In the genomic region with DNA sequence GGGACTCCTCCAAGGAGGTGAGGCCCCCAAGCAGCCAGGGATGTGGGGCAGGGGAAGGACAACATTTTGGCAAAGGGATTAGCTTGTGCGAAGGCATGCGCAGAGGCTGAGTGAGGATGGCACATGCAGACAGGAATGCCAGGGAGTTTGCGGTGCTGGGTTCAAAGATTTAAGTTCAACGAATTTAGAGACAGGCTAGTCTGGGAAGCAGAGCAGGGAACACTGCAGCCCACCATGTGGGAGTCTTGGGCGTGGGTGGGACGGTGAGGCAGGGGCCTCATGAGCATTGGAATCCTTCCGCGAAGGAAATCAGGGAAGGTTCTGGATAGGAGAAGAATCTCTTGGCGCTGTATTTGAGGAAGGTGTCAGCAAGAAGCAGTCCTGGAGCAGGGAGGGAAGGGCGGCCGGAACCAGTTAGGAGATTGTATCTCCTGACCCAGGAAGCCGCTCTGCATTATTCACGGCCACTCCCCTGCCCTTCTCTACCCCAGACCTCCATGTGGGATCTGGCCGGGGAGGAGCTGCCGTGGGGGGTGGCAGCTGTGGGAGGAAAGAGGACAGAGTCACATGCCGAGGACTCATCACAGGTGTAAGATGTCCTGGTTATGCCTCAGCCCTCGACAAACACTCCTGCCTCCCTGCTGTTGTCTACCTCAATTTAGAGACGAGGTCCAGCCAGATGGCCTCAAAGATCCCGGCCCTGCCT, we compare ENCODE assay signal across 23 cellular contexts.
DNase-seq lines count a peak whose midpoint lies in the region; ATAC-seq and TF ChIP-seq lines count a peak whose summit lies in the region.
"Had no signal": no experiment of that assay in that cellular context is flagged by ENCODE, and none has a peak within 500 bp of the region (broad histone marks: within the 10 kb centered on the region; RNA-seq: fewer than 3 reads in every experiment).

No MANE protein-coding gene starts in this region.

- H3K4me3 ChIP-seq in breast epithelium (no peak overlapping the region), mammary epithelial cell (replicated peaks in 1 of 3; ENCODE audit: insufficient read depth in 1 of 3, low read depth in 2 of 3, low read length in 3 of 3) (no peak overlapping the region)
- H3K4me3 ChIP-seq: stomach had no signal

- H3K27ac ChIP-seq in breast epithelium (peak overlapping the region; percentile 16 to 55), mammary epithelial cell (ENCODE audit: insufficient read depth, low read depth, low read length) (no peak overlapping the region)
- H3K27ac ChIP-seq: stomach had no signal

- H3K27me3 Mint-ChIP-seq in glutamatergic neuron (ENCODE audit: unreplicated experiment) (peaks cover 12% of the 10 kb centered on the region), nephron progenitor cell (ENCODE audit: low read depth, poor library complexity) (peaks cover 16% of the 10 kb centered on the region)

- H3K9me3 ChIP-seq in breast epithelium: no peaks in the 10 kb centered on the region
- no peaks in the 10 kb centered on the region for H3K9me3 ChIP-seq in mammary epithelial cell (replicated peaks; ENCODE audit: insufficient read depth, low read length)
- H3K9me3 ChIP-seq: Caco-2, stomach had no signal

- peak overlapping the region; percentile 43 for H3K27ac Mint-ChIP-seq in glutamatergic neuron (ENCODE audit: unreplicated experiment)
- H3K27ac Mint-ChIP-seq in nephron progenitor cell: peak overlapping the region; percentile 19
- H3K27ac Mint-ChIP-seq: activated CD4-positive, alpha-beta T cell treated with anti-CD3 and anti-CD28 coated beads, Interleukin-2, amount 10 ng/mL, durations not matched to agents 24 days and 14 days; B cell; HFFc6 had no signal

- BruUV-seq in mammary epithelial cell (replicated peaks; lab: Mats Ljungman, UMichigan): no TSS peak

- H3K36me3 Mint-ChIP-seq in glutamatergic neuron (ENCODE audit: unreplicated experiment) (no peaks in the 10 kb centered on the region), nephron progenitor cell (ENCODE audit: low read depth) (no peaks in the 10 kb centered on the region)
- H3K36me3 Mint-ChIP-seq: brain; naive thymus-derived CD4-positive, alpha-beta T cell had no signal

- H3K4me3 Mint-ChIP-seq in glutamatergic neuron (ENCODE audit: unreplicated experiment): no peak overlapping the region
- H3K4me3 Mint-ChIP-seq in nephron progenitor cell: peak overlapping the region; percentile 20
- H3K4me3 Mint-ChIP-seq: activated CD4-positive, alpha-beta T cell treated with anti-CD3 and anti-CD28 coated beads, Interleukin-2, amount 10 ng/mL, durations not matched to agents 24 days and 14 days; B cell; brain; HFFc6; naive thymus-derived CD4-positive, alpha-beta T cell had no signal

- no peaks in the 10 kb centered on the region for H4K20me1 ChIP-seq in mammary epithelial cell (ENCODE audit: insufficient read depth, low read length)

- no peak for TF ChIP-seq POLR2A in breast epithelium (IDR thresholded peaks at IDR 0.05)

- no peak overlapping the region for H3K4me2 ChIP-seq in mammary epithelial cell (ENCODE audit: insufficient read depth, low read depth, low read length)

- TF ChIP-seq CTCF in breast epithelium (IDR thresholded peaks at IDR 0.05) (no peak), mammary epithelial cell (conservative IDR thresholded peaks at IDR 0.05 in 1 of 2, IDR thresholded peaks at IDR 0.05 in 1 of 2; ENCODE audit: extremely low read depth in 1 of 2, insufficient read depth in 1 of 2, low read depth in 1 of 2, low read length in 2 of 2) (no peak), glutamatergic neuron (IDR thresholded peaks at IDR 0.05; ENCODE audit: partially characterized antibody, unreplicated experiment) (no peak), nephron progenitor cell (IDR thresholded peaks at IDR 0.05) (no peak)

- no peak for ATAC-seq in GM21825 (IDR thresholded peaks at IDR 0.05; ENCODE audit: unreplicated experiment)
- ATAC-seq: naive thymus-derived CD4-positive, alpha-beta T cell had no signal

- no peaks in the 10 kb centered on the region for H3K4me1 ChIP-seq in breast epithelium
- peaks cover 19% of the 10 kb centered on the region for H3K4me1 ChIP-seq in mammary epithelial cell (ENCODE audit: insufficient read depth, low read length)
- H3K4me1 ChIP-seq: Caco-2 had no signal

- DNase-seq in breast epithelium (ENCODE audit: low spot score in 2 of 2): no peak
- no peak for DNase-seq in mammary epithelial cell
- no peak for DNase-seq in glutamatergic neuron
- no peak for DNase-seq in nephron progenitor cell
- no peak for DNase-seq in HPDE6-E6E7 (ENCODE audit: extremely low spot score)
- DNase-seq in NCI-H2196 (lab: John Stamatoyannopoulos, UW; ENCODE audit: unreplicated experiment): no peak
- no peak for DNase-seq in hippocampal formation (lab: John Stamatoyannopoulos, UW)
- DNase-seq: activated CD4-positive, alpha-beta T cell treated with anti-CD3 and anti-CD28 coated beads, Interleukin-2, amount 10 ng/mL, durations not matched to agents 24 days and 14 days; activated CD8-positive, alpha-beta memory T cell treated with anti-CD3 and anti-CD28 coated beads, Interleukin-2, amount 50 U/mL, for 4 hours; activated gamma-delta T cell; Caco-2; cortex of kidney; head of caudate nucleus; HFFc6; naive thymus-derived CD4-positive, alpha-beta T cell; NCI-H1105; NCI-H526; stimulated activated CD4-positive, alpha-beta T cell treated with anti-CD3 and anti-CD28 coated beads, Interleukin-4, amount 100 ng/mL, for 1 hour; stomach; SW 1271 had no signal

- H3K36me3 ChIP-seq in breast epithelium: no peaks in the 10 kb centered on the region
- no peaks in the 10 kb centered on the region for H3K36me3 ChIP-seq in mammary epithelial cell (ENCODE audit: insufficient read depth, low read length)
- H3K36me3 ChIP-seq: stomach had no signal

- in situ Hi-C loops in mammary epithelial cell (cut with MboI; ENCODE audit: low sequenced_read_pairs in 2 of 2): no loop called here

- H3K27me3 ChIP-seq in breast epithelium (no peaks in the 10 kb centered on the region), mammary epithelial cell (ENCODE audit: insufficient read depth, low read length) (no peaks in the 10 kb centered on the region)
- H3K27me3 ChIP-seq: stomach had no signal

- no peak overlapping the region for H2AFZ ChIP-seq in mammary epithelial cell (ENCODE audit: low read depth, low read length)

- WGBS in mammary epithelial cell (ENCODE audit: low coverage, missing lambda C conversion rate): 85% methylated on average over 15 of the region's 19 CpGs

- intact Hi-C loops in breast epithelium (cut with DNase I; ENCODE audit: low total_unique reads): no loop called here
- intact Hi-C loops in mammary epithelial cell (cut with micrococcal nuclease): loop anchor here (5.0 kb wide), 1 partner anchor 33 kb away; no protein-coding TSS in a partner anchor

- H3K9me3 Mint-ChIP-seq in glutamatergic neuron (ENCODE audit: unreplicated experiment) (peaks cover 17% of the 10 kb centered on the region), nephron progenitor cell (no peaks in the 10 kb centered on the region)
- H3K9me3 Mint-ChIP-seq: activated CD4-positive, alpha-beta T cell treated with anti-CD3 and anti-CD28 coated beads, Interleukin-2, amount 10 ng/mL, durations not matched to agents 24 days and 14 days; HFFc6 had no signal

- CTCF ChIA-PET in mammary epithelial cell (lab: Charles Lee; ENCODE audit: low non-redundant PET): no interaction called here

- no peak overlapping the region for H3K9ac ChIP-seq in mammary epithelial cell (ENCODE audit: insufficient read depth, low read length)

- dilution Hi-C loops in mammary epithelial cell (cut with HindIII; ENCODE audit: low sequenced_read_pairs): no loop called here

- H3K4me1 Mint-ChIP-seq in glutamatergic neuron (ENCODE audit: low read depth, unreplicated experiment): peaks cover 25% of the 10 kb centered on the region
- H3K4me1 Mint-ChIP-seq in nephron progenitor cell: peaks cover 60% of the 10 kb centered on the region
- H3K4me1 Mint-ChIP-seq: activated CD4-positive, alpha-beta T cell treated with anti-CD3 and anti-CD28 coated beads, Interleukin-2, amount 10 ng/mL, durations not matched to agents 24 days and 14 days; B cell; naive thymus-derived CD4-positive, alpha-beta T cell had no signal

- H3K79me2 ChIP-seq in mammary epithelial cell (ENCODE audit: insufficient read depth, low read length): no peaks in the 10 kb centered on the region
